8 cellular contexts compared by ENCODE assay signal in genomic region chr14:71321556-71322315, GRCh38. TPM values are rescaled to one million over a fixed set of nuclear protein-coding genes. Genes with fewer than 3 reads are reported as not detected.
A peak's percentile ranks its signal among the peaks of the same experiment; 100 is the strongest.
DNase-seq lines count a peak whose midpoint lies in the region; ATAC-seq and TF ChIP-seq lines count a peak whose summit lies in the region.

No MANE protein-coding gene starts in this region.

- intact Hi-C loops in activated B cell treated with CpG ODN at 0.5 μM for 24 hours (cut with micrococcal nuclease): loop anchor here (1.0 to 10.0 kb wide), 7 partner anchors 82 to 517 kb away; partner anchors contain the start of gene MAP3K9

- POLR2A ChIA-PET in activated B cell treated with CpG ODN at 0.5 μM for 24 hours (lab: Charles Lee): interaction anchor here (0.6 to 8.8 kb wide), 24 partner anchors 11 to 354 kb away, joined by 3 to 164 read pairs (median 5); no protein-coding TSS in a partner anchor

- DNase-seq in SHP77 (lab: John Stamatoyannopoulos, UW) (peak; percentile 7 to 10), SHP77 treated with DMSO at 0.1 percent for 48 hours (lab: John Stamatoyannopoulos, UW) (no peak), NCI-H1694 (lab: John Stamatoyannopoulos, UW) (peak; percentile 35), activated B cell treated with CpG ODN at 0.5 μM for 24 hours (no peak), foreskin fibroblast (peak; percentile 36 to 67), occipital lobe (lab: John Stamatoyannopoulos, UW) (peak; percentile 44), HuH-7 (ENCODE audit: low spot score) (no peak)

- TF ChIP-seq CTCF in activated B cell treated with CpG ODN at 0.5 μM for 24 hours (IDR thresholded peaks at IDR 0.05) (no peak), foreskin fibroblast (IDR thresholded peaks at IDR 0.05; ENCODE audit: low read depth, low read length) (no peak)

- peak overlapping the region; percentile 90 for H3K27ac Mint-ChIP-seq in activated B cell treated with CpG ODN at 0.5 μM for 24 hours

- H3K27me3 Mint-ChIP-seq in activated B cell treated with CpG ODN at 0.5 μM for 24 hours: no peaks in the 10 kb centered on the region

- ATAC-seq in activated B cell treated with CpG ODN at 0.5 μM for 24 hours (ENCODE audit: low read depth) (no peak), GM19463 (IDR thresholded peaks at IDR 0.05; ENCODE audit: unreplicated experiment) (no peak)

- H3K4me1 Mint-ChIP-seq in activated B cell treated with CpG ODN at 0.5 μM for 24 hours: peaks cover 56% of the 10 kb centered on the region

- no peaks in the 10 kb centered on the region for H3K9me3 Mint-ChIP-seq in activated B cell treated with CpG ODN at 0.5 μM for 24 hours

- CTCF ChIA-PET in activated B cell treated with CpG ODN at 0.5 μM for 24 hours (lab: Charles Lee): interaction anchor here (0.9 to 8.5 kb wide), 13 partner anchors 35 to 431 kb away, joined by 3 to 208 read pairs (median 4); no protein-coding TSS in a partner anchor

- peak overlapping the region; percentile 90 to 91 for H3K4me3 ChIP-seq in foreskin fibroblast (ENCODE audit: low read depth in 1 of 2, low read length in 2 of 2)

- H3K36me3 Mint-ChIP-seq in activated B cell treated with CpG ODN at 0.5 μM for 24 hours (ENCODE audit: low read depth): peaks cover 13% of the 10 kb centered on the region

- peak overlapping the region; percentile 95 for H3K4me3 Mint-ChIP-seq in activated B cell treated with CpG ODN at 0.5 μM for 24 hours

RNA-seq across cellular contexts. Expression of gene SIPA1L1, which starts 1.5 kb away (rescaled TPM):
- total RNA-seq in activated B cell treated with CpG ODN at 0.5 μM for 24 hours (114 and 134 TPM in 2 replicates), occipital lobe (13.6 TPM)

Comparison
In these comparisons a context has a peak if more than half of its experiments do, and no peak if none do; other contexts are left out.
1. DNase-seq: peak in SHP77 (2 of 2), NCI-H1694 (single experiment), foreskin fibroblast (2 of 2) and occipital lobe (single experiment); none in SHP77 treated with DMSO at 0.1 percent for 48 hours (single experiment), activated B cell treated with CpG ODN at 0.5 μM for 24 hours (single experiment) and HuH-7 (single experiment).